Comparison of ENCODE assay signal across 8 cellular contexts in genomic region chr4:59179372-59179771, GRCh38.
"Had no signal": no experiment of that assay in that cellular context is flagged by ENCODE, and none has a peak within 500 bp of the region (broad histone marks: within the 10 kb centered on the region; RNA-seq: fewer than 3 reads in every experiment).

No MANE protein-coding gene starts in this region.

- H3K9me3 ChIP-seq: HAP-1 had no signal

- H2AFZ ChIP-seq: GM23248 had no signal

- ATAC-seq: HCT116, HepG2 had no signal

- H3K4me1 ChIP-seq: HAP-1 had no signal

- H3K36me3 ChIP-seq: HAP-1 had no signal

- H3K4me3 ChIP-seq: GM23248, HAP-1 had no signal

- H3K9ac ChIP-seq: GM23248 had no signal

- DNase-seq: GM23248, GOT3, H7, HFFc6 had no signal

- H3K27ac ChIP-seq: GM23248, HL-60 had no signal
